31 cellular contexts compared by ENCODE assay signal in genomic region chr2:180975585-180975984, GRCh38.
"Had no signal": no experiment of that assay in that cellular context is flagged by ENCODE, and none has a peak within 500 bp of the region (broad histone marks: within the 10 kb centered on the region; RNA-seq: fewer than 3 reads in every experiment).

No MANE protein-coding gene starts in this region.

- H3K27me3 ChIP-seq: neural progenitor cell, ovary, spleen, suprapubic skin, testis, tibial artery, transverse colon, upper lobe of right lung, uterus had no signal

- H3K79me2 ChIP-seq: parathyroid adenoma had no signal

- H3K27ac Mint-ChIP-seq: natural killer cell; nephron; neural progenitor cell; progenitor cell of endocrine pancreas; stimulated activated memory B cell treated with anti-CD40 and anti-IgM and Interleukin-4, amounts not matched to agents 10 μg/mL and 1 μg/mL and 100 μg/mL, for 72 hours; stimulated activated naive CD8-positive, alpha-beta T cell treated with anti-CD3 and anti-CD28 coated beads, Interleukin-15, amount 100 ng/mL, for 72 hours; type B pancreatic cell had no signal

- H3K36me3 ChIP-seq: neural progenitor cell, ovary, spleen, suprapubic skin, tibial artery, transverse colon, upper lobe of right lung, uterus had no signal

- DNase-seq: natural killer cell; occipital lobe; ovary; posterior cingulate gyrus; psoas muscle; right cardiac atrium; spleen; stimulated activated CD4-positive, alpha-beta T cell treated with anti-CD3 and anti-CD28 coated beads, Interleukin-12 subunit alpha, Interleukin-12 subunit beta, amount 100 ng/mL, for 4 hours; stimulated activated CD4-positive, alpha-beta T cell treated with anti-CD3 and anti-CD28 coated beads, Interleukin-1b, Interleukin-23, amount 100 ng/mL, for 48 hours; stimulated activated CD4-positive, alpha-beta T cell treated with anti-CD3 and anti-CD28 coated beads, Interleukin-4, amount 100 ng/mL, for 1 hour; stimulated activated CD4-positive, alpha-beta T cell treated with anti-CD3 and anti-CD28 coated beads, Interleukin-4, amount 100 ng/mL, for 4 hours; stimulated activated CD8-positive, alpha-beta memory T cell treated with anti-CD3 and anti-CD28 coated beads, Interleukin-4, amount 100 ng/mL, for 48 hours; stimulated activated naive CD4-positive, alpha-beta T cell; stimulated activated naive CD8-positive, alpha-beta T cell treated with anti-CD3 and anti-CD28 coated beads, Interleukin-15, amount 100 ng/mL, for 72 hours; stimulated activated naive CD8-positive, alpha-beta T cell treated with anti-CD3 and anti-CD28 coated beads, Interleukin-15, Interleukin-2, amounts not matched to agents 100 U/mL and 50 U/mL, for 24 hours; substantia nigra; testis; tibial artery; transverse colon; upper lobe of right lung; uterus had no signal

- H2AFZ ChIP-seq: neural progenitor cell, parathyroid adenoma had no signal

- H3K4me1 ChIP-seq: parathyroid adenoma, psoas muscle, upper lobe of right lung, uterus had no signal

- H3K36me3 Mint-ChIP-seq: natural killer cell; neural progenitor cell; stimulated activated memory B cell treated with anti-CD40 and anti-IgM and Interleukin-4, amounts not matched to agents 10 μg/mL and 1 μg/mL and 100 μg/mL, for 72 hours; type B pancreatic cell had no signal

- H3K9me3 Mint-ChIP-seq: natural killer cell; nephron; neural progenitor cell; stimulated activated memory B cell treated with anti-CD40 and anti-IgM and Interleukin-4, amounts not matched to agents 10 μg/mL and 1 μg/mL and 100 μg/mL, for 72 hours; stimulated activated naive CD8-positive, alpha-beta T cell treated with anti-CD3 and anti-CD28 coated beads, Interleukin-15, amount 100 ng/mL, for 72 hours; type B pancreatic cell had no signal

- ATAC-seq: natural killer cell; psoas muscle; right cardiac atrium; sciatic nerve; stimulated activated memory B cell treated with anti-CD40 and anti-IgM and Interleukin-4, amounts not matched to agents 10 μg/mL and 1 μg/mL and 100 μg/mL, for 72 hours; stimulated activated naive CD8-positive, alpha-beta T cell treated with anti-CD3 and anti-CD28 coated beads, Interleukin-15, amount 100 ng/mL, for 72 hours; stimulated activated naive CD8-positive, alpha-beta T cell treated with anti-CD3 and anti-CD28 coated beads, Interleukin-15, Interleukin-2, amounts not matched to agents 100 U/mL and 50 U/mL, for 24 hours; upper lobe of right lung had no signal

- H3K27ac ChIP-seq: neural progenitor cell, ovary, parathyroid adenoma, psoas muscle, skin epidermis, spleen, suprapubic skin, testis, tibial artery, transverse colon, upper lobe of right lung, uterus had no signal

- H3K4me3 ChIP-seq: neural progenitor cell, ovary, psoas muscle, skin epidermis, smooth muscle cell, spleen, suprapubic skin, testis, tibial artery, transverse colon, upper lobe of right lung, uterus had no signal

- H3K27me3 Mint-ChIP-seq: progenitor cell of endocrine pancreas; stimulated activated memory B cell treated with anti-CD40 and anti-IgM and Interleukin-4, amounts not matched to agents 10 μg/mL and 1 μg/mL and 100 μg/mL, for 72 hours; stimulated activated naive CD8-positive, alpha-beta T cell treated with anti-CD3 and anti-CD28 coated beads, Interleukin-15, amount 100 ng/mL, for 72 hours; type B pancreatic cell had no signal

- H3K9me3 ChIP-seq: ovary, psoas muscle, spleen, suprapubic skin, testis, tibial artery, transverse colon, upper lobe of right lung, uterus had no signal

- H3K4me3 Mint-ChIP-seq: natural killer cell; nephron; neural progenitor cell; stimulated activated memory B cell treated with anti-CD40 and anti-IgM and Interleukin-4, amounts not matched to agents 10 μg/mL and 1 μg/mL and 100 μg/mL, for 72 hours; stimulated activated naive CD8-positive, alpha-beta T cell treated with anti-CD3 and anti-CD28 coated beads, Interleukin-15, amount 100 ng/mL, for 72 hours; type B pancreatic cell had no signal

- H3K4me2 ChIP-seq: neural progenitor cell, smooth muscle cell had no signal
